ENCODE assay signal across 25 cellular contexts in genomic region chr3:57160731-57161086, GRCh38. TPM values are rescaled to one million over a fixed set of nuclear protein-coding genes. Genes with fewer than 3 reads are reported as not detected.
DNase-seq lines count a peak whose midpoint lies in the region; ATAC-seq and TF ChIP-seq lines count a peak whose summit lies in the region.
"Had no signal": no experiment of that assay in that cellular context is flagged by ENCODE, and none has a peak within 500 bp of the region (broad histone marks: within the 10 kb centered on the region; RNA-seq: fewer than 3 reads in every experiment).

No MANE protein-coding gene starts in this region.

- no peak overlapping the region for H3K9ac ChIP-seq in NT2/D1 (ENCODE audit: insufficient read length, low read depth)

- peaks cover 30% of the 10 kb centered on the region for H3K4me1 ChIP-seq in NT2/D1 (ENCODE audit: insufficient read depth, insufficient read length)

- TF ChIP-seq POLR2A in GM18505 (IDR thresholded peaks at IDR 0.05; ENCODE audit: borderline replicate concordance, extremely low read depth, insufficient read depth, insufficient read length), result no peak

- H3K27me3 ChIP-seq in NT2/D1 (ENCODE audit: insufficient read depth, insufficient read length), result peaks cover 41% of the 10 kb centered on the region
- H3K27me3 ChIP-seq: ascending aorta, Peyer's patch had no signal

- H3K36me3 ChIP-seq in NT2/D1 (ENCODE audit: insufficient read depth, insufficient read length, low read length), result peaks cover 16% of the 10 kb centered on the region
- H3K36me3 ChIP-seq: ascending aorta, Peyer's patch had no signal

- TF ChIP-seq CTCF in 22Rv1 (IDR thresholded peaks at IDR 0.05) (no peak), glutamatergic neuron (IDR thresholded peaks at IDR 0.05; ENCODE audit: partially characterized antibody, unreplicated experiment) (no peak), neural crest cell (conservative IDR thresholded peaks at IDR 0.05) (no peak)

- peak; percentile 74 for DNase-seq in NT2/D1 (ENCODE audit: low read depth, low spot score)
- no peak for DNase-seq in glutamatergic neuron
- no peak for DNase-seq in neural crest cell (ENCODE audit: low read depth, low spot score)
- DNase-seq in NCI-H1694 (lab: John Stamatoyannopoulos, UW), result no peak
- DNase-seq: activated B cell treated with CpG ODN at 0.5 μM for 24 hours; activated CD4-positive, alpha-beta memory T cell treated with anti-CD3 and anti-CD28 coated beads, Interleukin-2, amount 10 ng/mL, durations not matched to agents 7 days and 5 days; activated naive CD4-positive, alpha-beta T cell treated with anti-CD3 and anti-CD28 coated beads, Interleukin-2, amount 10 ng/mL, durations not matched to agents 7 days and 5 days; activated T-cell treated with anti-CD3 and anti-CD28 coated beads, Interleukin-2, amount 50 U/mL, for 4 hours; CD4-positive, alpha-beta memory T cell; cortex of kidney; immature natural killer cell; mammary epithelial cell; MM.1S; naive thymus-derived CD8-positive, alpha-beta T cell; NCI-H146; Peyer's patch; stimulated activated CD4-positive, alpha-beta T cell treated with anti-CD3 and anti-CD28 coated beads, Interleukin-4, amount 100 ng/mL, for 1 hour had no signal

- no peak overlapping the region for H3K27ac Mint-ChIP-seq in glutamatergic neuron (ENCODE audit: unreplicated experiment)
- H3K27ac Mint-ChIP-seq in neural crest cell (ENCODE audit: unreplicated experiment), result no peak overlapping the region
- no peak overlapping the region for H3K27ac Mint-ChIP-seq in stimulated activated memory B cell treated with anti-CD40 and anti-IgM and Interleukin-4, amounts not matched to agents 10 μg/mL and 1 μg/mL and 100 μg/mL, for 72 hours
- H3K27ac Mint-ChIP-seq: activated B cell treated with CpG ODN at 0.5 μM for 24 hours; activated CD4-positive, alpha-beta memory T cell treated with anti-CD3 and anti-CD28 coated beads, Interleukin-2, amount 10 ng/mL, durations not matched to agents 7 days and 5 days; activated naive CD4-positive, alpha-beta T cell treated with anti-CD3 and anti-CD28 coated beads, Interleukin-2, amount 10 ng/mL, durations not matched to agents 7 days and 5 days; CD4-positive, alpha-beta memory T cell; IgD-negative memory B cell; immature natural killer cell had no signal

- H3K36me3 Mint-ChIP-seq in glutamatergic neuron (ENCODE audit: unreplicated experiment) (peaks cover 3% of the 10 kb centered on the region), neural crest cell (ENCODE audit: low read depth) (no peaks in the 10 kb centered on the region)
- H3K36me3 Mint-ChIP-seq in stimulated activated memory B cell treated with anti-CD40 and anti-IgM and Interleukin-4, amounts not matched to agents 10 μg/mL and 1 μg/mL and 100 μg/mL, for 72 hours, result no peaks in the 10 kb centered on the region
- H3K36me3 Mint-ChIP-seq: activated naive CD4-positive, alpha-beta T cell treated with anti-CD3 and anti-CD28 coated beads, Interleukin-2, amount 10 ng/mL, durations not matched to agents 7 days and 5 days; CD4-positive, alpha-beta memory T cell; IgD-negative memory B cell; immature natural killer cell had no signal

- no peak overlapping the region for H3K4me3 ChIP-seq in NT2/D1 (ENCODE audit: insufficient read length, low read depth)
- H3K4me3 ChIP-seq: ascending aorta, Peyer's patch, SK-N-MC, skin epidermis had no signal

- H3K9me3 Mint-ChIP-seq in glutamatergic neuron (ENCODE audit: unreplicated experiment) (peaks cover 8% of the 10 kb centered on the region), neural crest cell (no peaks in the 10 kb centered on the region)
- no peaks in the 10 kb centered on the region for H3K9me3 Mint-ChIP-seq in stimulated activated memory B cell treated with anti-CD40 and anti-IgM and Interleukin-4, amounts not matched to agents 10 μg/mL and 1 μg/mL and 100 μg/mL, for 72 hours
- H3K9me3 Mint-ChIP-seq: activated B cell treated with CpG ODN at 0.5 μM for 24 hours; activated CD4-positive, alpha-beta memory T cell treated with anti-CD3 and anti-CD28 coated beads, Interleukin-2, amount 10 ng/mL, durations not matched to agents 7 days and 5 days; activated naive CD4-positive, alpha-beta T cell treated with anti-CD3 and anti-CD28 coated beads, Interleukin-2, amount 10 ng/mL, durations not matched to agents 7 days and 5 days; activated T-cell treated with anti-CD3 and anti-CD28 coated beads, Interleukin-2, amount 50 U/mL, for 4 hours; CD4-positive, alpha-beta memory T cell; naive thymus-derived CD8-positive, alpha-beta T cell had no signal

- H3K9me3 ChIP-seq in NT2/D1 (ENCODE audit: insufficient read depth, low read length), result no peaks in the 10 kb centered on the region
- H3K9me3 ChIP-seq: ascending aorta, Peyer's patch had no signal

- H3K4me1 Mint-ChIP-seq in glutamatergic neuron (ENCODE audit: low read depth, unreplicated experiment) (peaks cover 20% of the 10 kb centered on the region), neural crest cell (peaks cover 83% of the 10 kb centered on the region)
- peaks cover 22% of the 10 kb centered on the region for H3K4me1 Mint-ChIP-seq in stimulated activated memory B cell treated with anti-CD40 and anti-IgM and Interleukin-4, amounts not matched to agents 10 μg/mL and 1 μg/mL and 100 μg/mL, for 72 hours

- ATAC-seq in HG02678 (IDR thresholded peaks at IDR 0.05; ENCODE audit: unreplicated experiment) (no peak), GM18505 (IDR thresholded peaks at IDR 0.05; ENCODE audit: unreplicated experiment) (no peak)
- ATAC-seq in stimulated activated memory B cell treated with anti-CD40 and anti-IgM and Interleukin-4, amounts not matched to agents 10 μg/mL and 1 μg/mL and 100 μg/mL, for 72 hours, result no peak
- ATAC-seq: activated T-cell treated with anti-CD3 and anti-CD28 coated beads, Interleukin-2, amount 50 U/mL, for 4 hours; naive thymus-derived CD8-positive, alpha-beta T cell had no signal

- peaks cover 14% of the 10 kb centered on the region for H3K27me3 Mint-ChIP-seq in glutamatergic neuron (ENCODE audit: unreplicated experiment)
- no peaks in the 10 kb centered on the region for H3K27me3 Mint-ChIP-seq in neural crest cell (ENCODE audit: low read depth)
- peaks cover 68% of the 10 kb centered on the region for H3K27me3 Mint-ChIP-seq in stimulated activated memory B cell treated with anti-CD40 and anti-IgM and Interleukin-4, amounts not matched to agents 10 μg/mL and 1 μg/mL and 100 μg/mL, for 72 hours

- peak overlapping the region; percentile 56 for H3K27ac ChIP-seq in 22Rv1
- H3K27ac ChIP-seq: SK-N-MC had no signal

- H3K4me3 Mint-ChIP-seq in glutamatergic neuron (ENCODE audit: unreplicated experiment) (peak overlapping the region; percentile 12), neural crest cell (peak overlapping the region; percentile 63)
- no peak overlapping the region for H3K4me3 Mint-ChIP-seq in stimulated activated memory B cell treated with anti-CD40 and anti-IgM and Interleukin-4, amounts not matched to agents 10 μg/mL and 1 μg/mL and 100 μg/mL, for 72 hours
- H3K4me3 Mint-ChIP-seq: activated B cell treated with CpG ODN at 0.5 μM for 24 hours; activated CD4-positive, alpha-beta memory T cell treated with anti-CD3 and anti-CD28 coated beads, Interleukin-2, amount 10 ng/mL, durations not matched to agents 7 days and 5 days; activated naive CD4-positive, alpha-beta T cell treated with anti-CD3 and anti-CD28 coated beads, Interleukin-2, amount 10 ng/mL, durations not matched to agents 7 days and 5 days; activated T-cell treated with anti-CD3 and anti-CD28 coated beads, Interleukin-2, amount 50 U/mL, for 4 hours; IgD-negative memory B cell; immature natural killer cell; naive thymus-derived CD8-positive, alpha-beta T cell had no signal

RNA-seq across cellular contexts. Expression of gene IL17RD, which starts 4.4 kb away (rescaled TPM):
- 31.1 TPM for total RNA-seq in glutamatergic neuron (ENCODE audit: unreplicated experiment)
- 51.9 and 52.1 TPM in 2 replicates for total RNA-seq in neural crest cell
- total RNA-seq: activated B cell treated with CpG ODN at 0.5 μM for 24 hours; CD4-positive, alpha-beta memory T cell; naive thymus-derived CD8-positive, alpha-beta T cell had no signal

RNA-seq across cellular contexts. Expression of gene HESX1, which starts 39.1 kb away (rescaled TPM):
- total RNA-seq in glutamatergic neuron (ENCODE audit: unreplicated experiment) (not detected), neural crest cell (0.98 and 1.7 TPM in 2 replicates)
- total RNA-seq: activated T-cell treated with anti-CD3 and anti-CD28 coated beads, Interleukin-2, amount 50 U/mL, for 4 hours; ascending aorta; CD4-positive, alpha-beta memory T cell; Peyer's patch had no signal
